Comparison of ENCODE assay signal across 2 cellular contexts in genomic region chr19:2229103-2230028, GRCh38.
TF ChIP-seq lines count a peak whose summit lies in the region.

No MANE protein-coding gene starts in this region.

TF ChIP-seq in HEK293, 187 proteins besides CTCF, POLR2A, EP300 and RAD21:
- TF ChIP-seq ZNF311 (tag by site-specific recombination; IDR thresholded peaks at IDR 0.05; ENCODE audit: borderline replicate concordance) (no peak), SP2 (tag by site-specific recombination; IDR thresholded peaks at IDR 0.05) (no peak), ZNF610 (tag by site-specific recombination; IDR thresholded peaks at IDR 0.05; ENCODE audit: borderline replicate concordance) (no peak), HIC1 (tag by site-specific recombination; IDR thresholded peaks at IDR 0.05) (peak; percentile 44; the same call in 1 of the 2 replicates), YY2 (tag by site-specific recombination; IDR thresholded peaks at IDR 0.05) (no peak), ZNF561 (tag by site-specific recombination; IDR thresholded peaks at IDR 0.05; ENCODE audit: borderline replicate concordance) (no peak)

TF ChIP-seq in H1, 55 proteins besides CTCF, POLR2A, EP300 and RAD21:
- TF ChIP-seq RBBP5 (IDR thresholded peaks at IDR 0.05; ENCODE audit: borderline replicate concordance, low read depth, low read length) (no peak), MAX (IDR thresholded peaks at IDR 0.05) (no peak), RNF2 (IDR thresholded peaks at IDR 0.05; ENCODE audit: borderline replicate concordance, low read depth, low read length, missing control alignments, poor library complexity, severe bottlenecking) (no peak), SP2 (IDR thresholded peaks at IDR 0.05; ENCODE audit: low read length) (no peak), SIX5 (IDR thresholded peaks at IDR 0.05; ENCODE audit: low read depth, low read length) (no peak), ZNF274 (IDR thresholded peaks at IDR 0.05; ENCODE audit: borderline replicate concordance, extremely low read depth, low read length) (no peak), TBP (IDR thresholded peaks at IDR 0.05; ENCODE audit: low read depth, low read length) (no peak)
TF ChIP-seq in H1: peak in this region for 0.
